8 cellular contexts compared by ENCODE assay signal in the genomic region with DNA sequence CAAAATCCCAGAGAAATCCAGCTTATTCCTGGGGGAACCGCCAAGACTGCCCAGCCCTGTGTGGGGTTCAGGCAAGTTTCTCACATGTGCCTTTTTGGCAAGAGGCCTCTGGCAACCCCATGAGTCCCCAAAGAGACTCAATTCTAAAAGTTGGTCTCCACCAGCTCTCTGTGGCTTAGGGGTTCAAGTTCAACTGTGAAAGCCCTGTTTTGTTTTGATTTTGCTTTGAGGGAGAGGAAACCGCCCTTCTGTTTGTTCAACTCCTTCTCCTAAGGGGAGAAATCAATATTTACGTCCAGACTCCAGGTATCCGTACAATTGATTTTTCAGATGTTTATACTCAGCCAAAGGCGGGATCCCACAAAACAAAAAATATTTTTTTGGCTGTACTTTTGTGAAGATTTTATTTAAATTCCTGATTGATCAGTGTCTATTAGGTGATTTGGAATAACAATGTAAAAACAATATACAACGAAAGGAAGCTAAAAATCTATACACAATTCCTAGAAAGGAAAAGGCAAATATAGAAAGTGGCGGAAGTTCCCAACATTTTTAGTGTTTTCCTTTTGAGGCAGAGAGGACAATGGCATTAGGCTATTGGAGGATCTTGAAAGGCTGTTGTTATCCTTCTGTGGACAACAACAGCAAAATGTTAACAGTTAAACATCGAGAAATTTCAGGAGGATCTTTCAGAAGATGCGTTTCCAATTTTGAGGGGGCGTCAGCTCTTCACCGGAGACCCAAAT. TPM values are rescaled to one million over a fixed set of nuclear protein-coding genes. Genes with fewer than 3 reads are reported as not detected.
DNase-seq lines count a peak whose midpoint lies in the region; ATAC-seq, FAIRE-seq and TF ChIP-seq lines count a peak whose summit lies in the region.

No MANE protein-coding gene starts in this region.

- no peak for TF ChIP-seq CTCF in A549 (IDR thresholded peaks at IDR 0.05)
- no peak for TF ChIP-seq CTCF in brain (conservative IDR thresholded peaks at IDR 0.05)
- no peak for TF ChIP-seq CTCF in suprapubic skin (IDR thresholded peaks at IDR 0.05)

- H3K27ac ChIP-seq in A549 = peak overlapping the region; percentile 87 to 97
- H3K27ac ChIP-seq in HUES6 (ENCODE audit: low read depth, low read length) = peak overlapping the region; percentile 99
- H3K27ac ChIP-seq in layer of hippocampus (ENCODE audit: low read depth, low read length) = peak overlapping the region; percentile 87
- peak overlapping the region; percentile 96 for H3K27ac ChIP-seq in suprapubic skin

- peak overlapping the region; percentile 96 to 100 (median 99) for H3K27ac Mint-ChIP-seq in brain

- H3K4me3 ChIP-seq in A549 = peak overlapping the region; percentile 79
- peak overlapping the region; percentile 97 for H3K4me3 ChIP-seq in HUES6 (ENCODE audit: low read depth, low read length)
- H3K4me3 ChIP-seq in suprapubic skin = peak overlapping the region; percentile 60

- peaks cover 50% of the 10 kb centered on the region for H3K4me1 Mint-ChIP-seq in brain

- H3K36me3 ChIP-seq in HUES6 (ENCODE audit: control insufficient read depth, insufficient read depth, low read length) (peaks cover 27% of the 10 kb centered on the region), suprapubic skin (no peaks in the 10 kb centered on the region)

- no peaks in the 10 kb centered on the region for H3K9me3 ChIP-seq in A549
- H3K9me3 ChIP-seq in HUES6 (ENCODE audit: control insufficient read depth, insufficient read depth, low read depth, low read length) = no peaks in the 10 kb centered on the region
- H3K9me3 ChIP-seq in suprapubic skin = no peaks in the 10 kb centered on the region

- FAIRE-seq in A549 (lab: Jason Lieb, UNC) = no peak

- POLR2A ChIA-PET in A549 (lab: Yijun Ruan, JAX) = interaction anchor here (0.6 kb wide), 1 partner anchor 599 kb away, joined by 6 read pairs; no protein-coding TSS in a partner anchor

- DNase-seq in A549 (ENCODE audit: low read depth in 1 of 2, low spot score in 1 of 2) (no peak), suprapubic skin (ENCODE audit: low spot score in 2 of 2) (peak in 1 of 2 donors; percentile 71)

- peak overlapping the region; percentile 76 for H3K4me2 ChIP-seq in A549

- peak overlapping the region; percentile 89 to 97 (median 90) for H3K4me3 Mint-ChIP-seq in brain

- H3K9me3 Mint-ChIP-seq in brain = peaks cover 0 to 14% (median 3%) of the 10 kb centered on the region in 5 experiments

- H3K4me1 ChIP-seq in A549 = peaks cover 48% of the 10 kb centered on the region
- peaks cover 22% of the 10 kb centered on the region for H3K4me1 ChIP-seq in HUES6 (ENCODE audit: control insufficient read depth, insufficient read depth, low read length)
- H3K4me1 ChIP-seq in suprapubic skin = peaks cover 80% of the 10 kb centered on the region

- peaks cover 18% of the 10 kb centered on the region for H3K36me3 Mint-ChIP-seq in brain

- TF ChIP-seq RAD21 in A549 (conservative IDR thresholded peaks at IDR 0.05 in 1 of 2, IDR thresholded peaks at IDR 0.05 in 1 of 2) = no peak

- no peak for TF ChIP-seq POLR2A in A549 (IDR thresholded peaks at IDR 0.05; ENCODE audit: low read length)
- no peak for TF ChIP-seq POLR2A in suprapubic skin (IDR thresholded peaks at IDR 0.05)

- H3K27me3 Mint-ChIP-seq in brain = peaks cover 12% of the 10 kb centered on the region

- ATAC-seq in A549 (0 out of 6 replicates have a peak, but pooled peaks of 1 of the 2 experiments have one; percentile 1), GM18873 (IDR thresholded peaks at IDR 0.05; ENCODE audit: low FRiP score, unreplicated experiment) (no peak), GM21447 (IDR thresholded peaks at IDR 0.05; ENCODE audit: unreplicated experiment) (no peak), HG02938 (IDR thresholded peaks at IDR 0.05; ENCODE audit: unreplicated experiment) (no peak)

- H3K9ac ChIP-seq in HUES6 (ENCODE audit: low read length) = peak overlapping the region; percentile 99

- 6% methylated on average over 11 of the region's 11 CpGs for WGBS in A549 (ENCODE audit: missing lambda C conversion rate)
- WGBS in suprapubic skin = 15% methylated on average over 11 of the region's 11 CpGs

- TF ChIP-seq EP300 in A549 (IDR thresholded peaks at IDR 0.05) (no peak), suprapubic skin (IDR thresholded peaks at IDR 0.05) (no peak)

- CTCF ChIA-PET in A549 (lab: Yijun Ruan, JAX) = interaction anchor here (0.9 to 1.6 kb wide), 5 partner anchors 38 to 152 kb away, joined by 3 to 5 read pairs (median 3); no protein-coding TSS in a partner anchor

- H3K27me3 ChIP-seq in HUES6 (ENCODE audit: control insufficient read depth, insufficient read depth, low read length) (no peaks in the 10 kb centered on the region), layer of hippocampus (ENCODE audit: control insufficient read depth, insufficient read depth, low read length) (no peaks in the 10 kb centered on the region), suprapubic skin (no peaks in the 10 kb centered on the region)

TF ChIP-seq in A549, 52 proteins besides CTCF, POLR2A, EP300 and RAD21:
- TF ChIP-seq HOXA7 (CRISPR knock-in tag; IDR thresholded peaks at IDR 0.05) = 0 out of 2 replicates have a peak, but pooled peaks have one; percentile 44
- TF ChIP-seq, protein P1, sequence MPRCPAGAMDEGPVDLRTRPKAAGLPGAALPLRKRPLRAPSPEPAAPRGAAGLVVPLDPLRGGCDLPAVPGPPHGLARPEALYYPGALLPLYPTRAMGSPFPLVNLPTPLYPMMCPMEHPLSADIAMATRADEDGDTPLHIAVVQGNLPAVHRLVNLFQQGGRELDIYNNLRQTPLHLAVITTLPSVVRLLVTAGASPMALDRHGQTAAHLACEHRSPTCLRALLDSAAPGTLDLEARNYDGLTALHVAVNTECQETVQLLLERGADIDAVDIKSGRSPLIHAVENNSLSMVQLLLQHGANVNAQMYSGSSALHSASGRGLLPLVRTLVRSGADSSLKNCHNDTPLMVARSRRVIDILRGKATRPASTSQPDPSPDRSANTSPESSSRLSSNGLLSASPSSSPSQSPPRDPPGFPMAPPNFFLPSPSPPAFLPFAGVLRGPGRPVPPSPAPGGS (IDR thresholded peaks at IDR 0.05) = no peak
TF ChIP-seq in A549: peak in this region for 1.

RNA-seq across cellular contexts. Expression of gene LDLR, which starts 0.6 kb away (rescaled TPM):
- 29.2 and 37.0 TPM in 2 replicates for polyA plus RNA-seq in A549 (2011; rRNA removed)
- polyA plus RNA-seq in A549 (2012; cell fraction: cytosol; rRNA removed) = 38.2 and 41.8 TPM in 2 replicates
- 78.5 and 82.0 TPM in 2 replicates for polyA plus RNA-seq in A549 (2012; cell fraction: nucleus; rRNA removed)
- 35.6 to 55.8 TPM (median 50.8 TPM) in 3 replicates for polyA plus RNA-seq in A549 (2017; fragmentation: RNase III; extraction: RNeasy Plus Mini Kit Qiagen cat#74134 plus additional on column Dnase treatment)
- polyA minus RNA-seq in A549 (2011; rRNA and poly(A)+ RNA removed) = 37.2 and 50.2 TPM in 2 replicates
- polyA plus RNA-seq in brain (ENCODE audit: insufficient read depth, low read depth, low replicate concordance) = 11.7 TPM
- 100 to 1,000 TPM in 2 of 4 donors, 10 to 100 TPM in 2; 48.1 to 174 (median 119) TPM for total RNA-seq in suprapubic skin
